In the genomic region with DNA sequence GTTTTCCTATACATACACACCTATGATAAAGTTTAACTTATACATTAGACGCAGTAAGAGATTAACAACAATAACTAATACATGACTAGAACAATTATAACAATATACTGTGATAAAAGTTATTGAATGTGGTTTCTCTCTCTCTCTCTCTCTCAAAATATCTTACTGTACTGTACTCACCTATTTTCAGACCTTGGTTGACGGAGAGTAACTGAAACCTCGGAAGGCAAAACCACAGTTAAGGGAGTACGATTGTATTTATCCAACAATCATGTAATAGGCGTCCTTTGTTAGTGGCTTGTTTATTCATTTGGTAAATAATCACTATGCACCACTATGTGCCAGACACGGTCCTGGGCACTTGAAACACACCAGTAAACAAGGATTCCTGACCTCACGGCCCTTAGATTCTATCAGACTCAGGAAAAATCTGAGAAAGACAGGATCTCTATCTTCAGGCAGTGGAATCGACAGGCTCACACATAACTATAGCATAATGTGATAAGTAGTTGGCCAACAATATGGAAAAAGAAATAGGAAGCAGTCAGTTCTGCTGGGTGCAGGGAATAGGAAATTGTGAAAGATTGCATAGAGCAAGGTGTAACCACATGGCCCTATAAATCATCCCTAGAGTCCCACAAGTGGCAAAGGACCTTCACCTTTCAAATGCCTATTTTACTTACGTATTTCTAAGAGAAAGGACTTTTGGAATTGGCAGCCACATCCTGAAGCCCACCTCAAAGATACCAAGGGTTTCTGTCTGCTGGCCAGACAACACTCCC, we compare ENCODE assay signal across 1 cellular context.
TF ChIP-seq lines count a peak whose summit lies in the region.

No MANE protein-coding gene starts in this region.

TF ChIP-seq in GM12878, 131 proteins besides CTCF, POLR2A, EP300 and RAD21 (continued from another document):
- TF ChIP-seq, protein P1, sequence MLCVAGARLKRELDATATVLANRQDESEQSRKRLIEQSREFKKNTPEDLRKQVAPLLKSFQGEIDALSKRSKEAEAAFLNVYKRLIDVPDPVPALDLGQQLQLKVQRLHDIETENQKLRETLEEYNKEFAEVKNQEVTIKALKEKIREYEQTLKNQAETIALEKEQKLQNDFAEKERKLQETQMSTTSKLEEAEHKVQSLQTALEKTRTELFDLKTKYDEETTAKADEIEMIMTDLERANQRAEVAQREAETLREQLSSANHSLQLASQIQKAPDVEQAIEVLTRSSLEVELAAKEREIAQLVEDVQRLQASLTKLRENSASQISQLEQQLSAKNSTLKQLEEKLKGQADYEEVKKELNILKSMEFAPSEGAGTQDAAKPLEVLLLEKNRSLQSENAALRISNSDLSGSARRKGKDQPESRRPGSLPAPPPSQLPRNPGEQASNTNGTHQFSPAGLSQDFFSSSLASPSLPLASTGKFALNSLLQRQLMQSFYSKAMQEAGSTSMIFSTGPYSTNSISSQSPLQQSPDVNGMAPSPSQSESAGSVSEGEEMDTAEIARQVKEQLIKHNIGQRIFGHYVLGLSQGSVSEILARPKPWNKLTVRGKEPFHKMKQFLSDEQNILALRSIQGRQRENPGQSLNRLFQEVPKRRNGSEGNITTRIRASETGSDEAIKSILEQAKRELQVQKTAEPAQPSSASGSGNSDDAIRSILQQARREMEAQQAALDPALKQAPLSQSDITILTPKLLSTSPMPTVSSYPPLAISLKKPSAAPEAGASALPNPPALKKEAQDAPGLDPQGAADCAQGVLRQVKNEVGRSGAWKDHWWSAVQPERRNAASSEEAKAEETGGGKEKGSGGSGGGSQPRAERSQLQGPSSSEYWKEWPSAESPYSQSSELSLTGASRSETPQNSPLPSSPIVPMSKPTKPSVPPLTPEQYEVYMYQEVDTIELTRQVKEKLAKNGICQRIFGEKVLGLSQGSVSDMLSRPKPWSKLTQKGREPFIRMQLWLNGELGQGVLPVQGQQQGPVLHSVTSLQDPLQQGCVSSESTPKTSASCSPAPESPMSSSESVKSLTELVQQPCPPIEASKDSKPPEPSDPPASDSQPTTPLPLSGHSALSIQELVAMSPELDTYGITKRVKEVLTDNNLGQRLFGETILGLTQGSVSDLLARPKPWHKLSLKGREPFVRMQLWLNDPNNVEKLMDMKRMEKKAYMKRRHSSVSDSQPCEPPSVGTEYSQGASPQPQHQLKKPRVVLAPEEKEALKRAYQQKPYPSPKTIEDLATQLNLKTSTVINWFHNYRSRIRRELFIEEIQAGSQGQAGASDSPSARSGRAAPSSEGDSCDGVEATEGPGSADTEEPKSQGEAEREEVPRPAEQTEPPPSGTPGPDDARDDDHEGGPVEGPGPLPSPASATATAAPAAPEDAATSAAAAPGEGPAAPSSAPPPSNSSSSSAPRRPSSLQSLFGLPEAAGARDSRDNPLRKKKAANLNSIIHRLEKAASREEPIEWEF (IDR thresholded peaks at IDR 0.05; ENCODE audit: insufficient replicate concordance, low read depth, low read length) = no peak
- TF ChIP-seq ETV6 (conservative IDR thresholded peaks at IDR 0.05 in 1 of 2, IDR thresholded peaks at IDR 0.05 in 1 of 2; ENCODE audit: borderline replicate concordance in 1 of 2, low read depth in 1 of 2) = no peak
- TF ChIP-seq EED (IDR thresholded peaks at IDR 0.05; ENCODE audit: low read depth) = no peak
- no peak for TF ChIP-seq CBFB (IDR thresholded peaks at IDR 0.05; ENCODE audit: low read depth)
- no peak for TF ChIP-seq SMAD5 (IDR thresholded peaks at IDR 0.05; ENCODE audit: low read depth)
- no peak for TF ChIP-seq IRF4 (IDR thresholded peaks at IDR 0.05; ENCODE audit: low read depth, low read length)
- TF ChIP-seq HDAC6 (IDR thresholded peaks at IDR 0.05; ENCODE audit: unreplicated experiment) = no peak
- no peak for TF ChIP-seq IKZF2 (IDR thresholded peaks at IDR 0.05)
